Comparison of ENCODE assay signal across 18 cellular contexts in genomic region chr13:77533875-77534788, GRCh38. TPM values are rescaled to one million over a fixed set of nuclear protein-coding genes. Genes with fewer than 3 reads are reported as not detected.
A peak's percentile ranks its signal among the peaks of the same experiment; 100 is the strongest.
DNase-seq lines count a peak whose midpoint lies in the region; ATAC-seq, FAIRE-seq and TF ChIP-seq lines count a peak whose summit lies in the region.
"Had no signal": no experiment of that assay in that cellular context is flagged by ENCODE, and none has a peak within 500 bp of the region (broad histone marks: within the 10 kb centered on the region; RNA-seq: fewer than 3 reads in every experiment).

No MANE protein-coding gene starts in this region.

- H3K36me3 ChIP-seq in bronchial epithelial cell (ENCODE audit: control insufficient read depth, insufficient read depth, low read length) (no peaks in the 10 kb centered on the region), thyroid gland (no peaks in the 10 kb centered on the region), mucosa of descending colon (ENCODE audit: low read depth) (no peaks in the 10 kb centered on the region)
- H3K36me3 ChIP-seq: stomach had no signal

- peaks cover 16% of the 10 kb centered on the region for H3K27me3 Mint-ChIP-seq in chondrocyte (ENCODE audit: low read depth)

- H3K4me3 ChIP-seq in bronchial epithelial cell (ENCODE audit: low read depth, low read length) (no peak overlapping the region), thyroid gland (replicated peaks in 1 of 3) (no peak overlapping the region), mucosa of descending colon (no peak overlapping the region)
- H3K4me3 ChIP-seq: smooth muscle cell, stomach had no signal

- H3K4me1 ChIP-seq in thyroid gland = peaks cover 1 to 16% of the 10 kb centered on the region in 2 donors
- H3K4me1 ChIP-seq in mucosa of descending colon (ENCODE audit: low read depth) = no peaks in the 10 kb centered on the region
- H3K4me1 ChIP-seq: stomach had no signal

- TF ChIP-seq CTCF in bronchial epithelial cell (IDR thresholded peaks at IDR 0.05; ENCODE audit: insufficient read depth, low read length, severe bottlenecking) (no peak), thyroid gland (IDR thresholded peaks at IDR 0.05) (no peak), mucosa of descending colon (IDR thresholded peaks at IDR 0.05) (no peak), chondrocyte (IDR thresholded peaks at IDR 0.05) (no peak)

- no peaks in the 10 kb centered on the region for H3K4me1 Mint-ChIP-seq in chondrocyte (ENCODE audit: low read depth)
- H3K4me1 Mint-ChIP-seq: memory B cell had no signal

- peak overlapping the region in 2 of 3 donors; percentile 45 to 62 for H3K27ac ChIP-seq in thyroid gland
- H3K27ac ChIP-seq: stomach had no signal

- TF ChIP-seq POLR2A in thyroid gland (IDR thresholded peaks at IDR 0.05) = no peak

- intact Hi-C loops in thyroid gland (cut with DNase I) = no loop called here
- intact Hi-C loops in mucosa of descending colon (cut with DNase I, micrococcal nuclease) = no loop called here

- H3K27ac Mint-ChIP-seq in chondrocyte (ENCODE audit: unreplicated experiment) = no peak overlapping the region
- H3K27ac Mint-ChIP-seq: HFFc6, memory B cell had no signal

- DNase-seq in NCI-H345 (lab: John Stamatoyannopoulos, UW) (peak; percentile 27), NCI-H345 treated with DMSO at 0.1 percent for 48 hours (lab: John Stamatoyannopoulos, UW; ENCODE audit: unreplicated experiment) (no peak), MV-4-11 (lab: John Stamatoyannopoulos, UW) (peak; percentile 29), bronchial epithelial cell (ENCODE audit: low read depth) (peak; percentile 91), thyroid gland (no peak), mucosa of descending colon (no peak), chondrocyte (ENCODE audit: low spot score) (no peak), LoVo (ENCODE audit: low spot score) (no peak)
- DNase-seq: activated naive CD4-positive, alpha-beta T cell treated with Interleukin-2 at 50 U/mL for 16 hours; HFFc6; NCI-H1105; NCI-H526 treated with DMSO at 0.1 percent for 48 hours; nucleus accumbens; stomach had no signal

- no peak overlapping the region for H3K4me3 Mint-ChIP-seq in chondrocyte (ENCODE audit: unreplicated experiment)
- H3K4me3 Mint-ChIP-seq: HFFc6, memory B cell had no signal

- no peaks in the 10 kb centered on the region for H3K36me3 Mint-ChIP-seq in chondrocyte (ENCODE audit: low read depth)
- H3K36me3 Mint-ChIP-seq: memory B cell had no signal

- H3K27me3 ChIP-seq in bronchial epithelial cell (ENCODE audit: control insufficient read depth, insufficient read depth, low read length) = no peaks in the 10 kb centered on the region
- no peaks in the 10 kb centered on the region for H3K27me3 ChIP-seq in thyroid gland

- H3K9me3 ChIP-seq in thyroid gland = no peaks in the 10 kb centered on the region
- H3K9me3 ChIP-seq in mucosa of descending colon = no peaks in the 10 kb centered on the region
- H3K9me3 ChIP-seq: stomach had no signal

- FAIRE-seq in bronchial epithelial cell (lab: Jason Lieb, UNC) = peak; percentile 73

- no peaks in the 10 kb centered on the region for H3K9me3 Mint-ChIP-seq in chondrocyte (ENCODE audit: low read depth)
- H3K9me3 Mint-ChIP-seq: HFFc6, memory B cell had no signal

- no peak for ATAC-seq in mucosa of descending colon

- WGBS in thyroid gland, 2 donors = 60 to 72% methylated on average over 7 of the region's 7 CpGs

RNA-seq across cellular contexts. Expression of gene SCEL, which starts 1.4 kb away (rescaled TPM):
- total RNA-seq in bronchial epithelial cell (60.8 and 185 TPM in 2 replicates), thyroid gland (1 to 10 TPM in 3 of 4 donors, under 1 TPM in 1; 0.79 to 3.4 (median 2.0) TPM), mucosa of descending colon (1 to 10 TPM in 2 of 3 donors, under 1 TPM in 1; 0.19 to 1.9 (median 1.4) TPM), chondrocyte (not detected in 3 replicates)
- total RNA-seq: fibroblast of villous mesenchyme, HFFc6, SK-MEL-5 had no signal

Comparison
In these comparisons a context has a peak if more than half of its experiments do, and no peak if none do; other contexts are left out.
1. DNase-seq: peak in NCI-H345 (single experiment), MV-4-11 (single experiment) and bronchial epithelial cell (single experiment); none in NCI-H345 treated with DMSO at 0.1 percent for 48 hours (single experiment), thyroid gland (0 of 2), mucosa of descending colon (0 of 3), chondrocyte (single experiment) and LoVo (single experiment).
2. RNA of gene SCEL, which starts 1.4 kb away (total RNA-seq): 60.8 to 185 TPM in bronchial epithelial cell; 0.79 to 3.4 TPM in thyroid gland, 0.19 to 1.9 TPM in mucosa of descending colon and not detected in chondrocyte; every median in the first group is over 10 times any median in the second.